8 cellular contexts compared by ENCODE assay signal in the genomic region with DNA sequence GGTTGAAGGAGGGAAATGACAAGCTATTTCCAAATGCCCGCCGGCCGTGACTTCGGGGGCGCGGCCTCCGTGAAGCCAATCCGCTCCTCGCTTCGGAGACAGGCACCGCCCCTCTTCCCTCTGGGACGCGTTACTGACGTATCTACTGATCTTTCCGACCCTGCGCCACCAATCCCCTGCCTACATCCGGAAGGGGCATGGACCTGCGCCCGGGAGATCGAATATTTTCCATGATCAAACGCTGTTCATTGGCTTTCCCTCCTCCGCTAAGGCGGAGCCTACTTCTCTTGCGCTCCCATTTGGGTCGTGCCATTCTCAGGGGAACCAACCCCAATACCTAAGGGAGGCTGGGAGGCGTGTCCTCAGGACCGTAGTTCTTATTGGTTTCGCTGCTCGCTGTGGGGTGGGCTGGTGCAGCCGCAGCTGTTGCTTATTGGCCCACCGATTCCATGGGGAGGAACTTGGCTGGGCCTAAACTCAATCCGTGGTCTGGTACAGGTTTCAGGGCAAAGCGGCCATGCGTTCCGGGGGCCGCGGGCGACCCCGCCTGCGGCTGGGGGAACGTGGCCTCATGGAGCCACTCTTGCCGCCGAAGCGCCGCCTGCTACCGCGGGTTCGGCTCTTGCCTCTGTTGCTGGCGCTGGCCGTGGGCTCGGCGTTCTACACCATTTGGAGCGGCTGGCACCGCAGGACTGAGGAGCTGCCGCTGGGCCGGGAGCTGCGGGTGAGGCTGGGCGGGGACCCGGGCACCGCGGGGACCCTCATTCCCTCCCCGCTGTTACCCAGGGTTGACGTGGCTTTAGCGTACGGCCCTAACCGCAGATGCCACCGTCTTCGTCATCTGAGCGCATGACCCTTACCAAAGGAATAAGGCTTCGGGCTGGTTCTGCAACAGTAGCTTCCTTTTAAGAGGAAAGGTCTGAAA. TPM values are rescaled to one million over a fixed set of nuclear protein-coding genes. Genes with fewer than 3 reads are reported as not detected.
A peak's percentile ranks its signal among the peaks of the same experiment; 100 is the strongest.
DNase-seq lines count a peak whose midpoint lies in the region; ATAC-seq and TF ChIP-seq lines count a peak whose summit lies in the region.

A gene (plus strand): TSS at position 480 of the 925 bp plus-strand sequence. CDS start 38 bp downstream, at position 518.

- H3K36me3 ChIP-seq in adipocyte (ENCODE audit: control insufficient read depth, insufficient read depth, low read length, severe bottlenecking) (peaks cover 12% of the 10 kb centered on the region), cardiac muscle cell (peaks cover 10% of the 10 kb centered on the region), parathyroid adenoma (ENCODE audit: control insufficient read depth, insufficient read depth, low read length) (no peaks in the 10 kb centered on the region), transverse colon (peaks cover 0 to 10% (median 4%) of the 10 kb centered on the region in 4 donors)

- H3K27me3 ChIP-seq in adipocyte (replicated peaks; ENCODE audit: control insufficient read depth, insufficient read depth, low read length): no peaks in the 10 kb centered on the region
- H3K27me3 ChIP-seq in cardiac muscle cell: no peaks in the 10 kb centered on the region
- H3K27me3 ChIP-seq in parathyroid adenoma (ENCODE audit: control insufficient read depth, insufficient read depth, low read length): no peaks in the 10 kb centered on the region
- no peaks in the 10 kb centered on the region for H3K27me3 ChIP-seq in transverse colon

- in situ Hi-C loops in transverse colon (cut with MboI; ENCODE audit: low pct_ligation_motif_present in 1 of 4, low pct_unique_long_range_greater_than_20kb in 1 of 4, low sequenced_read_pairs in 3 of 4): no loop called here

- peak; percentile 100 for DNase-seq in GM12865 (ENCODE audit: low read depth)
- DNase-seq in NCI-H1417 treated with DMSO at 0.1 percent for 48 hours (lab: John Stamatoyannopoulos, UW): peak; percentile 94
- DNase-seq in SW480 (ENCODE audit: low spot score): peak; percentile 100
- DNase-seq in adipocyte (ENCODE audit: low read depth): peak; percentile 99
- DNase-seq in cardiac muscle cell (ENCODE audit: low read depth in 1 of 2, low spot score in 1 of 2): peak; percentile 100
- DNase-seq in transverse colon: peak; percentile 97

- no peaks in the 10 kb centered on the region for H3K9me3 ChIP-seq in adipocyte (ENCODE audit: control insufficient read depth, low read length)
- H3K9me3 ChIP-seq in cardiac muscle cell (ENCODE audit: low read depth): no peaks in the 10 kb centered on the region
- H3K9me3 ChIP-seq in parathyroid adenoma (ENCODE audit: control insufficient read depth, low read length): no peaks in the 10 kb centered on the region
- H3K9me3 ChIP-seq in transverse colon: no peaks in the 10 kb centered on the region

- H3K4me1 ChIP-seq in adipocyte (ENCODE audit: control insufficient read depth, insufficient read depth, low read length): peaks cover 8% of the 10 kb centered on the region
- no peaks in the 10 kb centered on the region for H3K4me1 ChIP-seq in cardiac muscle cell (ENCODE audit: low read depth)
- H3K4me1 ChIP-seq in parathyroid adenoma: no peaks in the 10 kb centered on the region
- peaks cover 3 to 17% (median 10%) of the 10 kb centered on the region in 4 donors for H3K4me1 ChIP-seq in transverse colon

- H3K9ac ChIP-seq in adipocyte (ENCODE audit: low read length): peak within 1 kb of the TSS; percentile 94
- H3K9ac ChIP-seq in parathyroid adenoma: peak within 1 kb of the TSS; percentile 78

- 0% methylated on average over 67 of the region's 70 CpGs; no CpG with 5 or more reads in 1 of the 2 donors for WGBS in transverse colon (ENCODE audit: low coverage in 1 of 2), 2 donors

- peak; percentile 75 for TF ChIP-seq POLR2A in transverse colon (IDR thresholded peaks at IDR 0.05)

- intact Hi-C loops in transverse colon (cut with DNase I; ENCODE audit: low total_unique reads): no loop called here

- TF ChIP-seq CTCF in GM12865 (IDR thresholded peaks at IDR 0.05; ENCODE audit: insufficient read depth, low read depth, low read length, missing control alignments): no peak
- TF ChIP-seq CTCF in cardiac muscle cell (IDR thresholded peaks at IDR 0.05; ENCODE audit: low read depth, low read length): no peak
- TF ChIP-seq CTCF in parathyroid adenoma (IDR thresholded peaks at IDR 0.05): no peak
- TF ChIP-seq CTCF in transverse colon (IDR thresholded peaks at IDR 0.05): no peak

- H3K4me2 ChIP-seq in parathyroid adenoma (ENCODE audit: low read length): peak within 1 kb of the TSS; percentile 79

- TF ChIP-seq EP300 in transverse colon (IDR thresholded peaks at IDR 0.05; ENCODE audit: low read depth): no peak

- H3K27ac ChIP-seq in cardiac muscle cell: peak within 1 kb of the TSS; percentile 90
- H3K27ac ChIP-seq in parathyroid adenoma: peak within 1 kb of the TSS; percentile 86
- H3K27ac ChIP-seq in transverse colon: peak within 1 kb of the TSS; percentile 95 to 100 (median 97)

- H3K4me3 ChIP-seq in GM12865 (ENCODE audit: low read depth, low read length) (peak within 1 kb of the TSS; percentile 100), adipocyte (ENCODE audit: low read length) (peak within 1 kb of the TSS; percentile 94), cardiac muscle cell (peak within 1 kb of the TSS; percentile 53), parathyroid adenoma (ENCODE audit: low read depth, low read length) (peak within 1 kb of the TSS; percentile 74), transverse colon (peak within 1 kb of the TSS; percentile 71 to 97 (median 90))

- no peaks in the 10 kb centered on the region for H3K79me2 ChIP-seq in parathyroid adenoma

- ATAC-seq in HG02763 (IDR thresholded peaks at IDR 0.05; ENCODE audit: unreplicated experiment): peak; percentile 82

- peak within 1 kb of the TSS; percentile 96 for H2AFZ ChIP-seq in parathyroid adenoma

RNA-seq across cellular contexts. Expression of the gene that starts here (rescaled TPM):
- total RNA-seq in cardiac muscle cell: 22.2 and 31.1 TPM in 2 replicates
- 12.3 and 14.6 TPM in 2 replicates for polyA plus RNA-seq in cardiac muscle cell
- 10 to 100 TPM in 1 of 4 donors, 1 to 10 TPM in 2, under 1 TPM in 1; 0.75 to 17.3 (median 7.2) TPM for total RNA-seq in transverse colon

Comparison
In these comparisons a context has a peak if more than half of its experiments do, and no peak if none do; other contexts are left out.
1. Peak in every context shown above with its lines: DNase-seq, ATAC-seq, H3K4me3 ChIP-seq and H3K27ac ChIP-seq.